20 cellular contexts compared by ENCODE assay signal in the genomic region with DNA sequence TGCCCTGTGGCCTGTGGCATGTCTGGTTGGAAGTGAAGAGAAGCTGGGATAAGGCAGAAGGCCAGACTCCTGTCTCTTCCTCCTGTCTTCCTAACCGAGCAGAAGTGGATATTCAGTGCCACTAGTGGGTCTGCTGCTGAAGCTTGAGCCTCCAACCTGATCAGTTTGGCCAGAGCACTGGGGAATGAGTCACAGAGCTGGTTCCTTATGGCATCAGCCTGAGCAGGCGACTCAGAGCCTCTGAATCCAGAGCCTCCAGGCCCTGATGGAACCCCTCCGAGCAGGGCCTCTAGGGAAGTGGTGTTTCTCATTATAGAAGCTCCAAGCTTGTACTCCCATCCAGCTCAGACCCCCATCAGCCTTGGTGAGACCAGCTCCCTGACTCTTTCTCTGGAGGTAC. TPM values are rescaled to one million over a fixed set of nuclear protein-coding genes. Genes with fewer than 3 reads are reported as not detected.
DNase-seq lines count a peak whose midpoint lies in the region; ATAC-seq and TF ChIP-seq lines count a peak whose summit lies in the region.
"Had no signal": no experiment of that assay in that cellular context is flagged by ENCODE, and none has a peak within 500 bp of the region (broad histone marks: within the 10 kb centered on the region; RNA-seq: fewer than 3 reads in every experiment).

No MANE protein-coding gene starts in this region.

- H3K9me3 Mint-ChIP-seq in MCF 10A (ENCODE audit: unreplicated experiment) = no peaks in the 10 kb centered on the region
- peaks cover 0 to 5% (median 0%) of the 10 kb centered on the region in 5 experiments for H3K9me3 Mint-ChIP-seq in brain
- H3K9me3 Mint-ChIP-seq: CD4-positive, CD25-positive, alpha-beta regulatory T cell; T-helper 1 cell treated with Interleukin-12 subunit alpha and Interleukin-12 subunit beta and Interleukin-4 antibody, amounts not matched to agents 30 μg/mL and 1 μg/mL, for 36 hours had no signal

- peaks cover 18% of the 10 kb centered on the region for H3K27me3 ChIP-seq in mammary epithelial cell (ENCODE audit: insufficient read depth, low read length)
- H3K27me3 ChIP-seq: testis had no signal

- H3K4me1 ChIP-seq in mammary epithelial cell (ENCODE audit: insufficient read depth, low read length) = no peaks in the 10 kb centered on the region
- H3K4me1 ChIP-seq: testis had no signal

- no peak overlapping the region for H3K4me3 ChIP-seq in mammary epithelial cell (replicated peaks in 1 of 3; ENCODE audit: insufficient read depth in 1 of 3, low read depth in 2 of 3, low read length in 3 of 3)
- H3K4me3 ChIP-seq: testis had no signal

- CTCF ChIA-PET in mammary epithelial cell (lab: Charles Lee; ENCODE audit: low non-redundant PET) = no interaction called here
- CTCF ChIA-PET in MCF 10A (lab: Yijun Ruan, JAX) = interaction anchor here (0.6 kb wide), 1 partner anchor 208 kb away, joined by 4 read pairs; no protein-coding TSS in a partner anchor

- in situ Hi-C loops in mammary epithelial cell (cut with MboI; ENCODE audit: low sequenced_read_pairs in 2 of 2) = no loop called here

- POLR2A ChIA-PET in MCF 10A (lab: Yijun Ruan, JAX) = no interaction called here

- intact Hi-C loops in mammary epithelial cell (cut with micrococcal nuclease) = loop anchor here (10.0 kb wide), 1 partner anchor 203 kb away; no protein-coding TSS in a partner anchor
- intact Hi-C loops in MCF 10A (cut with micrococcal nuclease) = no loop called here

- BruUV-seq in mammary epithelial cell (replicated peaks; lab: Mats Ljungman, UMichigan) (no TSS peak), MCF 10A (replicated peaks; lab: Mats Ljungman, UMichigan) (no TSS peak)

- DNase-seq in mammary epithelial cell (peak; percentile 19), MCF 10A (ENCODE audit: unreplicated experiment) (no peak), kidney tubule cell (ENCODE audit: low spot score) (peak; percentile 81), T-helper 2 cell (no peak), DMS79 treated with DMSO at 0.1 percent for 48 hours (lab: John Stamatoyannopoulos, UW) (no peak)
- DNase-seq: activated CD4-positive, alpha-beta T cell treated with anti-CD3 and anti-CD28 coated beads for 1 hour; activated gamma-delta T cell; CD4-positive, CD25-positive, alpha-beta regulatory T cell; kidney glomerular epithelial cell; midbrain; NCI-H2227 treated with DMSO at 0.1 percent for 48 hours; NK-92 treated with Interleukin-12 subunit alpha and Interleukin-12 subunit beta, amount 100 ng/mL, for 24 hours; stimulated activated CD4-positive, alpha-beta T cell treated with anti-CD3 and anti-CD28 coated beads, Interleukin-4, amount 100 ng/mL, for 4 hours; testis had no signal

- no peaks in the 10 kb centered on the region for H3K79me2 ChIP-seq in mammary epithelial cell (ENCODE audit: insufficient read depth, low read length)

- TF ChIP-seq CTCF in mammary epithelial cell (conservative IDR thresholded peaks at IDR 0.05 in 1 of 2, IDR thresholded peaks at IDR 0.05 in 1 of 2; ENCODE audit: extremely low read depth in 1 of 2, insufficient read depth in 1 of 2, low read depth in 1 of 2, low read length in 2 of 2) (no peak), MCF 10A (IDR thresholded peaks at IDR 0.05; ENCODE audit: unreplicated experiment) (no peak), brain (conservative IDR thresholded peaks at IDR 0.05) (no peak)

- H3K36me3 Mint-ChIP-seq in MCF 10A (ENCODE audit: insufficient read depth, unreplicated experiment) (no peaks in the 10 kb centered on the region), brain (no peaks in the 10 kb centered on the region)
- H3K36me3 Mint-ChIP-seq: CD4-positive, CD25-positive, alpha-beta regulatory T cell had no signal

- H3K9ac ChIP-seq in mammary epithelial cell (ENCODE audit: insufficient read depth, low read length) = no peak overlapping the region

- WGBS in mammary epithelial cell (ENCODE audit: low coverage, missing lambda C conversion rate) = 51% methylated on average over 3 of the region's 3 CpGs

- H4K20me1 ChIP-seq in mammary epithelial cell (ENCODE audit: insufficient read depth, low read length) = no peaks in the 10 kb centered on the region

- ATAC-seq in HG03469 (IDR thresholded peaks at IDR 0.05; ENCODE audit: unreplicated experiment) = no peak
- ATAC-seq in GM18517 (IDR thresholded peaks at IDR 0.05; ENCODE audit: unreplicated experiment) = no peak
- ATAC-seq: Right ventricle myocardium inferior had no signal

- H3K4me2 ChIP-seq in mammary epithelial cell (ENCODE audit: insufficient read depth, low read depth, low read length) = no peak overlapping the region

- no peak overlapping the region for H3K27ac ChIP-seq in mammary epithelial cell (ENCODE audit: insufficient read depth, low read depth, low read length)
- H3K27ac ChIP-seq: 22Rv1, testis had no signal

- H3K27me3 Mint-ChIP-seq in MCF 10A (ENCODE audit: insufficient read depth, unreplicated experiment) (peaks cover 44% of the 10 kb centered on the region), brain (peaks cover 19% of the 10 kb centered on the region)

- H2AFZ ChIP-seq in mammary epithelial cell (ENCODE audit: low read depth, low read length) = no peak overlapping the region

- H3K9me3 ChIP-seq in mammary epithelial cell (replicated peaks; ENCODE audit: insufficient read depth, low read length) = no peaks in the 10 kb centered on the region
- H3K9me3 ChIP-seq: testis had no signal

- H3K27ac Mint-ChIP-seq in MCF 10A (ENCODE audit: low read depth, unreplicated experiment) (no peak overlapping the region), brain (peak overlapping the region in 3 of 5 experiments; percentile 56 to 95 (median 93))
- H3K27ac Mint-ChIP-seq: CD4-positive, CD25-positive, alpha-beta regulatory T cell; T-helper 1 cell treated with Interleukin-12 subunit alpha and Interleukin-12 subunit beta and Interleukin-4 antibody, amounts not matched to agents 30 μg/mL and 1 μg/mL, for 36 hours had no signal

- H3K4me1 Mint-ChIP-seq in MCF 10A (ENCODE audit: insufficient read depth, unreplicated experiment) (peaks cover 12% of the 10 kb centered on the region), brain (peaks cover 75% of the 10 kb centered on the region)

- H3K4me3 Mint-ChIP-seq in MCF 10A (ENCODE audit: unreplicated experiment) (no peak overlapping the region), brain (peak overlapping the region; percentile 90 to 96 (median 91))
- H3K4me3 Mint-ChIP-seq: T-helper 1 cell treated with Interleukin-12 subunit alpha and Interleukin-12 subunit beta and Interleukin-4 antibody, amounts not matched to agents 30 μg/mL and 1 μg/mL, for 36 hours had no signal

- dilution Hi-C loops in mammary epithelial cell (cut with HindIII; ENCODE audit: low sequenced_read_pairs) = loop anchor here (5.0 kb wide), 1 partner anchor 50 kb away; no protein-coding TSS in a partner anchor

- no peaks in the 10 kb centered on the region for H3K36me3 ChIP-seq in mammary epithelial cell (ENCODE audit: insufficient read depth, low read length)

RNA-seq across cellular contexts. Expression of gene WSCD1, which starts 2.0 kb away (rescaled TPM):
- not detected for total RNA-seq in mammary epithelial cell
- not detected for polyA plus RNA-seq in mammary epithelial cell
- polyA minus RNA-seq in mammary epithelial cell = not detected
- total RNA-seq in MCF 10A (2022) = 0.44 TPM in 1 of 2 replicates, not detected in the other
- 50.7 TPM for polyA plus RNA-seq in brain (ENCODE audit: insufficient read depth, low read depth, low replicate concordance)
- total RNA-seq: CD4-positive, CD25-positive, alpha-beta regulatory T cell had no signal
- polyA plus RNA-seq: CD4-positive, CD25-positive, alpha-beta regulatory T cell had no signal

Comparison
In these comparisons a context has a peak if more than half of its experiments do, and no peak if none do; other contexts are left out.
1. DNase-seq: peak in mammary epithelial cell (single experiment) and kidney tubule cell (single experiment); none in MCF 10A (single experiment), T-helper 2 cell (0 of 5) and DMS79 treated with DMSO at 0.1 percent for 48 hours (single experiment).